14 cellular contexts compared by ENCODE assay signal in the genomic region with DNA sequence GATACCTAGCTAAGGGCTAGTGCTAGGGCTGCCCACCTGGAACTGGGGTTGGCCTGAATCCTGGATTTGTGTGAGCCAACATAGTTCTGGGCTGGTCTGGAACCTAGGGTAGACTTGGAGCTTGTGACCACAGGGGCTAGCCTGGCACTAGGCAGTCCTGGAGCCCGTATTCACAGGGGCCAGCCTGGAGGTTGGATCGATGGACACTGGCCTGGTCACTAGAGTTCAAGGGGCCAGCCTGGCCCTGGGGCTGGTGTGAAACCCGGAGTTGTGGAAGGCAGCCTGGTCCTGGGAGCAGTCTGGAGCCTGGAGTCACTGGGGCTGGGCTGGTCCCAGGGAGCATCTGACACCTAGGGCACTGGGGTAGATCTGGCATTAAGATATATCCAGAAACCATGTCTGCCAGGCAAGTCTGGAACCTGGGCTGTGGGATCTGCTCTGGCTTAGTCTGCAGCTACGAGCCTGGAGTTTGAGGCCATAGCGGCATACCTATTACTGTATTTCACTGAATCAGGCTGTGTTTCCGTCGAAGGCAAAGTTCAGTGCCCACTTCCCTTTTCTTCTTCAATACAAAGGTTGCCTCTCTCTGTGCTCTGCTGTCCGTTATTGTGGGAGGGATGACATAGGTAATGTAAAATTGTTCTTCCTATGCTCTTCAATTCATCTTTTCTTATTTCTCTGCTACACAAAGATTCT. TPM values are rescaled to one million over a fixed set of nuclear protein-coding genes. Genes with fewer than 3 reads are reported as not detected.
DNase-seq lines count a peak whose midpoint lies in the region; ATAC-seq and TF ChIP-seq lines count a peak whose summit lies in the region.
"Had no signal": no experiment of that assay in that cellular context is flagged by ENCODE, and none has a peak within 500 bp of the region (broad histone marks: within the 10 kb centered on the region; RNA-seq: fewer than 3 reads in every experiment).

No MANE protein-coding gene starts in this region.

- POLR2A ChIA-PET in OCI-LY7 (lab: Charles Lee) (interaction anchor here (0.8 to 1.7 kb wide), 9 partner anchors 11 to 330 kb away, joined by 3 to 12 read pairs (median 4); no protein-coding TSS in a partner anchor), Caco-2 (lab: Charles Lee) (no interaction called here), A673 (lab: Charles Lee; ENCODE audit: low non-redundant PET) (no interaction called here)

- peak overlapping the region; percentile 46 for H3K4me3 ChIP-seq in OCI-LY7 (ENCODE audit: low read depth, low read length, poor library complexity, severe bottlenecking)
- no peak overlapping the region for H3K4me3 ChIP-seq in Caco-2 (ENCODE audit: low read depth, low read length)
- H3K4me3 ChIP-seq in A673 (ENCODE audit: low read depth, low read length, poor library complexity, severe bottlenecking) = no peak overlapping the region
- H3K4me3 ChIP-seq in heart right ventricle = no peak overlapping the region
- H3K4me3 ChIP-seq: BLaER1, GM23338 had no signal

- 84 to 86% methylated on average over 8 of the region's 8 CpGs for WGBS in heart right ventricle, 2 donors

- no peaks in the 10 kb centered on the region for H3K79me2 ChIP-seq in OCI-LY7 (ENCODE audit: insufficient read depth, low read depth, low read length)

- H3K27me3 ChIP-seq in Caco-2 (replicated peaks; ENCODE audit: control insufficient read depth, insufficient read depth, low read length) = no peaks in the 10 kb centered on the region
- peaks cover 27% of the 10 kb centered on the region for H3K27me3 ChIP-seq in A673 (replicated peaks; ENCODE audit: insufficient read depth, low read depth, low read length, poor library complexity)
- peaks cover 0 to 46% (median 13%) of the 10 kb centered on the region in 7 donors for H3K27me3 ChIP-seq in heart right ventricle
- H3K27me3 ChIP-seq: BLaER1, neutrophil had no signal

- no peaks in the 10 kb centered on the region; the same call in 1 of the 2 replicates for H3K36me3 ChIP-seq in OCI-LY7 (ENCODE audit: insufficient read depth, low read length)
- no peaks in the 10 kb centered on the region for H3K36me3 ChIP-seq in Caco-2 (ENCODE audit: control insufficient read depth, insufficient read depth, low read length)
- H3K36me3 ChIP-seq in A673 (ENCODE audit: insufficient read depth, low read length, poor library complexity, severe bottlenecking) = no peaks in the 10 kb centered on the region
- H3K36me3 ChIP-seq in heart right ventricle = no peaks in the 10 kb centered on the region
- H3K36me3 ChIP-seq: BLaER1, neutrophil had no signal

- no peaks in the 10 kb centered on the region for H3K4me1 Mint-ChIP-seq in Caco-2 (ENCODE audit: low read depth, unreplicated experiment)

- intact Hi-C loops in OCI-LY7 (cut with micrococcal nuclease; ENCODE audit: unreplicated experiment) (loop anchor here (2.0 kb wide), 1 partner anchor 26 kb away; no protein-coding TSS in a partner anchor), Caco-2 (cut with micrococcal nuclease; ENCODE audit: unreplicated experiment) (loop anchor here (1.0 kb wide), 1 partner anchor 15 kb away; no protein-coding TSS in a partner anchor), A673 (cut with micrococcal nuclease; ENCODE audit: unreplicated experiment) (no loop called here), heart right ventricle (cut with DNase I) (no loop called here)

- BruUV-seq in OCI-LY7 (replicated peaks; lab: Mats Ljungman, UMichigan) (no TSS peak), Caco-2 (replicated peaks; lab: Mats Ljungman, UMichigan) (no TSS peak), A673 (replicated peaks; lab: Mats Ljungman, UMichigan) (no TSS peak)

- H3K27ac Mint-ChIP-seq in Caco-2 (ENCODE audit: unreplicated experiment) = no peak overlapping the region
- H3K27ac Mint-ChIP-seq: GM23338 had no signal

- in situ Hi-C loops in GM13977 (cut with MboI; ENCODE audit: low pct_unique_long_range_greater_than_20kb, low sequenced_read_pairs, unreplicated experiment) = no loop called here

- H3K9me3 Mint-ChIP-seq in Caco-2 (ENCODE audit: unreplicated experiment) = no peaks in the 10 kb centered on the region

- CTCF ChIA-PET in OCI-LY7 (lab: Charles Lee; ENCODE audit: unreplicated experiment) = no interaction called here
- CTCF ChIA-PET in Caco-2 (lab: Charles Lee) = no interaction called here
- CTCF ChIA-PET in A673 (lab: Charles Lee) = no interaction called here

- H3K9me2 ChIP-seq in OCI-LY7 (ENCODE audit: insufficient read depth, low read length) = no peaks in the 10 kb centered on the region
- H3K9me2 ChIP-seq: SK-N-SH had no signal

- H3K4me2 ChIP-seq in OCI-LY7 (ENCODE audit: low read length) = peak overlapping the region; percentile 68
- H3K4me2 ChIP-seq: BLaER1, GM23338, SK-N-SH had no signal

- no peaks in the 10 kb centered on the region for H4K20me1 ChIP-seq in OCI-LY7 (ENCODE audit: insufficient read depth, low read length)
- H4K20me1 ChIP-seq: BLaER1 had no signal

- H3K9me3 ChIP-seq in OCI-LY7 (ENCODE audit: low read length) (peaks cover 14% of the 10 kb centered on the region; the same call in 1 of the 2 replicates), Caco-2 (no peaks in the 10 kb centered on the region), A673 (ENCODE audit: low read depth, low read length, poor library complexity, severe bottlenecking) (no peaks in the 10 kb centered on the region), heart right ventricle (peaks cover 0 to 17% (median 0%) of the 10 kb centered on the region in 11 donors)
- H3K9me3 ChIP-seq: neutrophil, SK-N-SH had no signal

- H3K27ac ChIP-seq in OCI-LY7 (ENCODE audit: low read depth, low read length, poor library complexity, severe bottlenecking) = peak overlapping the region; percentile 80
- no peak overlapping the region for H3K27ac ChIP-seq in A673 (ENCODE audit: low read depth, low read length, poor library complexity, severe bottlenecking)
- no peak overlapping the region for H3K27ac ChIP-seq in heart right ventricle
- H3K27ac ChIP-seq: BLaER1, neutrophil had no signal

- H3K4me3 Mint-ChIP-seq in Caco-2 (ENCODE audit: unreplicated experiment) = no peak overlapping the region
- H3K4me3 Mint-ChIP-seq: GM23338 had no signal

- H3K4me1 ChIP-seq in OCI-LY7 (ENCODE audit: insufficient read depth, low read length, poor library complexity, severe bottlenecking) = peaks cover 47% of the 10 kb centered on the region
- H3K4me1 ChIP-seq in Caco-2 = no peaks in the 10 kb centered on the region
- H3K4me1 ChIP-seq in A673 (ENCODE audit: insufficient read depth, low read length, poor library complexity, severe bottlenecking) = no peaks in the 10 kb centered on the region
- no peaks in the 10 kb centered on the region for H3K4me1 ChIP-seq in heart right ventricle
- H3K4me1 ChIP-seq: BLaER1 had no signal

- no peaks in the 10 kb centered on the region for H3K36me3 Mint-ChIP-seq in Caco-2 (ENCODE audit: insufficient read depth, unreplicated experiment)

- peak overlapping the region; percentile 81 for H2AFZ ChIP-seq in OCI-LY7 (ENCODE audit: low read length)
- H2AFZ ChIP-seq: GM23338 had no signal

- peak; percentile 86 for ATAC-seq in HG03103 (IDR thresholded peaks at IDR 0.05; ENCODE audit: low read depth, unreplicated experiment)
- ATAC-seq in heart right ventricle = no peak
- ATAC-seq: GM23338 had no signal

- DNase-seq in GM13977 (ENCODE audit: low spot score) (peak; percentile 35), GM20000 (ENCODE audit: low spot score) (peak; percentile 54), OCI-LY7 (ENCODE audit: low spot score) (peak; percentile 87), Caco-2 (no peak), A673 (ENCODE audit: low spot score) (no peak), NK-92 (lab: John Stamatoyannopoulos, UW; ENCODE audit: unreplicated experiment) (no peak), heart right ventricle (no peak)
- DNase-seq: activated T-cell treated with anti-CD3 and anti-CD28 coated beads, Interleukin-2, amount 50 U/mL, for 1 hour; cortex of kidney; SK-N-SH had no signal

- no peak for TF ChIP-seq CTCF in GM13977 (IDR thresholded peaks at IDR 0.05; ENCODE audit: extremely low read depth, insufficient read depth, missing control alignments)
- no peak for TF ChIP-seq CTCF in GM20000 (IDR thresholded peaks at IDR 0.05; ENCODE audit: extremely low read depth, missing control alignments)
- no peak for TF ChIP-seq CTCF in OCI-LY7 (conservative IDR thresholded peaks at IDR 0.05; ENCODE audit: low read length)
- TF ChIP-seq CTCF in Caco-2 (IDR thresholded peaks at IDR 0.05; ENCODE audit: insufficient read depth in 1 of 2, low read depth in 1 of 2, low read length in 1 of 2, severe bottlenecking in 1 of 2, unreplicated experiment in 1 of 2) = no peak
- no peak for TF ChIP-seq CTCF in A673 (conservative IDR thresholded peaks at IDR 0.05; ENCODE audit: low read depth, low read length)
- no peak for TF ChIP-seq CTCF in heart right ventricle (IDR thresholded peaks at IDR 0.05)

- peaks cover 6% of the 10 kb centered on the region for H3K27me3 Mint-ChIP-seq in Caco-2 (ENCODE audit: insufficient read depth, unreplicated experiment)

RNA-seq across cellular contexts. Expression of gene GLYATL1B, which starts 9.1 kb away (rescaled TPM):
- 0.59 TPM in 1 of 2 replicates, not detected in the other for total RNA-seq in OCI-LY7 (2014; rRNA removed; shearing (Covaris generic))
- total RNA-seq in OCI-LY7 (2022) = not detected in 2 replicates
- not detected in 2 replicates for total RNA-seq in Caco-2 (2022)
- total RNA-seq in A673 (2021) = not detected in 2 replicates
- not detected for total RNA-seq in heart right ventricle
- not detected for polyA plus RNA-seq in heart right ventricle
- polyA plus RNA-seq: SK-N-SH had no signal

RNA-seq across cellular contexts. Expression of gene FAM111B, which starts 30.0 kb away (rescaled TPM):
- 30.3 and 37.6 TPM in 2 replicates for total RNA-seq in OCI-LY7 (2014; rRNA removed; shearing (Covaris generic))
- total RNA-seq in OCI-LY7 (2022) = 38.1 and 39.8 TPM in 2 replicates
- total RNA-seq in Caco-2 (2022) = 49.3 and 55.8 TPM in 2 replicates
- total RNA-seq in A673 (2021) = 41.5 and 50.1 TPM in 2 replicates
- 1 to 10 TPM in 2 of 10 donors, under 1 TPM in 6, not detected in 2; 0.11 to 3.1 (median 0.30) TPM for total RNA-seq in heart right ventricle
- under 1 TPM; 0.12 to 0.22 TPM for polyA plus RNA-seq in heart right ventricle

Comparison
In these comparisons a context has a peak if more than half of its experiments do, and no peak if none do; other contexts are left out.
1. DNase-seq: peak in GM13977 (single experiment), GM20000 (single experiment) and OCI-LY7 (single experiment); none in Caco-2 (0 of 2), A673 (single experiment), NK-92 (single experiment) and heart right ventricle (0 of 2).
2. RNA of gene FAM111B, which starts 30.0 kb away (total RNA-seq): 41.5 to 50.1 TPM in A673, 49.3 to 55.8 TPM in Caco-2 and 30.3 to 39.8 TPM in OCI-LY7; 0.11 to 3.1 TPM in heart right ventricle; every median in the first group is over 4 times any median in the second.
3. intact Hi-C loops: an anchor here in OCI-LY7 (2.0 kb wide) and Caco-2 (1.0 kb wide); none called in A673 and heart right ventricle.